In genomic region chr7:20053334-20054104, GRCh38 we compare ENCODE assay signal across 26 cellular contexts.
"Had no signal": no experiment of that assay in that cellular context is flagged by ENCODE, and none has a peak within 500 bp of the region (broad histone marks: within the 10 kb centered on the region; RNA-seq: fewer than 3 reads in every experiment).

No MANE protein-coding gene starts in this region.

- H3K4me1 ChIP-seq: ascending aorta, esophagus squamous epithelium, right lobe of liver, testis, transverse colon had no signal

- H3K9me3 ChIP-seq: ascending aorta, esophagus squamous epithelium, ovary, right lobe of liver, testis, transverse colon had no signal

- FAIRE-seq: keratinocyte, urothelium cell line had no signal

- H3K27ac ChIP-seq: ascending aorta, epithelial cell of prostate, esophagus squamous epithelium, ovary, right lobe of liver, testis, transverse colon had no signal

- H3K4me3 ChIP-seq: ascending aorta, esophagus squamous epithelium, ovary, right lobe of liver, testis, transverse colon had no signal

- DNase-seq: activated CD4-positive, alpha-beta T cell treated with anti-CD3 and anti-CD28 coated beads for 4 hours; activated CD4-positive, alpha-beta T cell treated with anti-CD3 and anti-CD28 coated beads, Interleukin-2, amount 50 U/mL, for 4 hours; activated effector memory CD4-positive, alpha-beta T cell treated with Interleukin-2 at 50 U/mL for 16 hours; activated naive CD4-positive, alpha-beta T cell treated with Interleukin-2 at 50 U/mL for 16 hours; activated naive CD8-positive, alpha-beta T cell treated with anti-CD3 and anti-CD28 coated beads, Interleukin-2, amount 10 ng/mL, durations not matched to agents 7 days and 5 days; activated T-cell treated with anti-CD3 and anti-CD28 coated beads for 4 hours; activated T-cell treated with anti-CD3 and anti-CD28 coated beads, Interleukin-2, amount 50 U/mL, for 72 hours; cortex of kidney; esophagus squamous epithelium; foreskin melanocyte; left cardiac atrium; mammary epithelial cell; naive B cell; nephron progenitor cell; ovary; right lobe of liver; stimulated activated CD4-positive, alpha-beta T cell treated with anti-CD3 and anti-CD28 coated beads, Interleukin-12 subunit alpha, Interleukin-12 subunit beta, amount 100 ng/mL, for 4 hours; stimulated activated CD4-positive, alpha-beta T cell treated with anti-CD3 and anti-CD28 coated beads, Interleukin-4, amount 100 ng/mL, for 1 hour; stimulated activated naive CD8-positive, alpha-beta T cell treated with anti-CD3 and anti-CD28 coated beads, Interleukin-15, Interleukin-2, amounts not matched to agents 100 U/mL and 50 U/mL, for 24 hours; T-helper 1 cell; testis; transverse colon had no signal

- H3K36me3 ChIP-seq: ascending aorta, esophagus squamous epithelium, ovary, right lobe of liver, transverse colon had no signal

- H3K27me3 ChIP-seq: ascending aorta, esophagus squamous epithelium, ovary, right lobe of liver, testis, transverse colon had no signal
